9 cellular contexts compared by ENCODE assay signal in the genomic region with DNA sequence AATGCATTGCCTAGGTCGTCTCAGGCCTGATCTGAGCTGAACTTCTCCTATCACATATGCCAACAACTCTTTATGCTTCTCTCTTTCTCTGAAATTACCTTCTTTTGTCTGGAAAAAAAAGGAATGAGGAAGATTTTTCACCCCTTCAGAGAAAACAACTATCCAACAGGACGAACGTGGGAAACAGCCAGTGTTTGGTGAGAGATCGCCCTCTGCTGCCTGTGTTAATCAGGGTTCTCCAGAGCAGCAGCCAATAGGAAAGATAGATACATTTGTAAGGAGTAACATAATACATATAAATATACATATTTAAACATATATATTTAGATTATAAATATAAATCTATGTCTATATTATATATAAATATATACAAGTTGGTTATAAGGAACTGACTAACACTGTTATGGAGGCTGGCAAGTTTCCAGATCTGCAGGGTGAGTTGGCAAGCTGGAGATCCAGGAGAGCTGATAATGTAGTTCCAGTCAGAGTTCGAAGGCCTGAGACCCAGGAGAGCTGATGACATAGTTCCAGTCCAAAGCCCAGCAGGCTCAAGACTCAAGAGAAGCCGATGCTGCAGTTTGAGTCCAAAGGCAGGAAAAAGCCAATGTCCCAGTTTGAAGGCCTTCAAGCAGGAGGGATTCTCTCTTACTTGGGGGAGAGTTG. TPM values are rescaled to one million over a fixed set of nuclear protein-coding genes. Genes with fewer than 3 reads are reported as not detected.
A peak's percentile ranks its signal among the peaks of the same experiment; 100 is the strongest.
DNase-seq lines count a peak whose midpoint lies in the region; ATAC-seq and TF ChIP-seq lines count a peak whose summit lies in the region.
"Had no signal": no experiment of that assay in that cellular context is flagged by ENCODE, and none has a peak within 500 bp of the region (broad histone marks: within the 10 kb centered on the region; RNA-seq: fewer than 3 reads in every experiment).

No MANE protein-coding gene starts in this region.

- peak; percentile 52 for TF ChIP-seq CTCF in AG09319 (IDR thresholded peaks at IDR 0.05; ENCODE audit: low read depth, low read length)
- peak; percentile 67 for TF ChIP-seq CTCF in foreskin keratinocyte (conservative IDR thresholded peaks at IDR 0.05)
- TF ChIP-seq CTCF in sigmoid colon (IDR thresholded peaks at IDR 0.05), result peak in 1 of 4 experiments; percentile 11

- H3K9me2 ChIP-seq in GM23248 (ENCODE audit: insufficient read depth), result no peaks in the 10 kb centered on the region

- H3K9ac ChIP-seq in GM23248, result no peak overlapping the region

- no peak overlapping the region for H3K4me3 ChIP-seq in GM23248
- no peak overlapping the region for H3K4me3 ChIP-seq in SJCRH30
- no peak overlapping the region for H3K4me3 ChIP-seq in sigmoid colon

- H3K4me1 ChIP-seq in GM23248 (ENCODE audit: insufficient read depth), result peaks cover 15% of the 10 kb centered on the region
- H3K4me1 ChIP-seq in SJCRH30, result no peaks in the 10 kb centered on the region
- H3K4me1 ChIP-seq in foreskin keratinocyte, result no peaks in the 10 kb centered on the region
- peaks cover 0 to 2% (median 0%) of the 10 kb centered on the region in 4 donors for H3K4me1 ChIP-seq in sigmoid colon

- H3K36me3 ChIP-seq in GM23248 (ENCODE audit: low read depth) (no peaks in the 10 kb centered on the region), SJCRH30 (no peaks in the 10 kb centered on the region), sigmoid colon (no peaks in the 10 kb centered on the region)

- H3F3A ChIP-seq in GM23248 (ENCODE audit: insufficient read depth), result 0 out of 2 replicates have a peak, but pooled peaks cover 13% of the 10 kb centered on the region

- peak overlapping the region; percentile 65; the same call in 1 of the 2 replicates for H2AFZ ChIP-seq in GM23248

- TF ChIP-seq EP300 in sigmoid colon (IDR thresholded peaks at IDR 0.05), result no peak

- no peaks in the 10 kb centered on the region for H4K20me1 ChIP-seq in GM23248 (ENCODE audit: insufficient read depth)

- in situ Hi-C loops in GM23248 (cut with MboI), result loop anchor here (25.0 kb wide), 1 partner anchor 1055 kb away; no protein-coding TSS in a partner anchor

- H3K36me3 Mint-ChIP-seq in activated T-cell treated with anti-CD3 and anti-CD28 coated beads, Interleukin-2, amount 50 U/mL, for 4 hours (ENCODE audit: insufficient read depth), result no peaks in the 10 kb centered on the region

- intact Hi-C loops in sigmoid colon (cut with DNase I), result no loop called here

- ATAC-seq in foreskin keratinocyte, result peak; percentile 66
- no peak for ATAC-seq in activated T-cell treated with anti-CD3 and anti-CD28 coated beads, Interleukin-2, amount 50 U/mL, for 4 hours

- H3K27me3 ChIP-seq in GM23248 (replicated peaks; ENCODE audit: insufficient read depth), result no peaks in the 10 kb centered on the region
- H3K27me3 ChIP-seq in SJCRH30, result no peaks in the 10 kb centered on the region
- H3K27me3 ChIP-seq in foreskin keratinocyte, result no peaks in the 10 kb centered on the region
- no peaks in the 10 kb centered on the region for H3K27me3 ChIP-seq in sigmoid colon

- H3K27ac ChIP-seq in GM23248 (no peak overlapping the region), SJCRH30 (no peak overlapping the region), foreskin keratinocyte (no peak overlapping the region), sigmoid colon (no peak overlapping the region)

- DNase-seq in AG09319 (ENCODE audit: extremely low read depth, low read depth) (no peak), GM23248 (peak; percentile 66), SJCRH30 (peak; percentile 8 to 39), foreskin keratinocyte (peak in 1 of 2 donors; percentile 17), HuH-7 (ENCODE audit: low spot score) (no peak), NCI-H2029 (lab: John Stamatoyannopoulos, UW) (no peak), sigmoid colon (no peak)
- no peak for DNase-seq in activated T-cell treated with anti-CD3 and anti-CD28 coated beads, Interleukin-2, amount 50 U/mL, for 4 hours

- H3K27me3 Mint-ChIP-seq in activated T-cell treated with anti-CD3 and anti-CD28 coated beads, Interleukin-2, amount 50 U/mL, for 4 hours (ENCODE audit: low read depth), result peaks cover 6% of the 10 kb centered on the region

- H3K9me3 ChIP-seq in GM23248 (ENCODE audit: low read depth) (no peaks in the 10 kb centered on the region), SJCRH30 (replicated peaks) (no peaks in the 10 kb centered on the region), sigmoid colon (no peaks in the 10 kb centered on the region)

- TF ChIP-seq POLR2A in sigmoid colon (IDR thresholded peaks at IDR 0.05), result no peak

- no peaks in the 10 kb centered on the region for H3K9me3 Mint-ChIP-seq in activated T-cell treated with anti-CD3 and anti-CD28 coated beads, Interleukin-2, amount 50 U/mL, for 4 hours

- no peak overlapping the region for H3K4me2 ChIP-seq in GM23248 (ENCODE audit: unreplicated experiment)

- H3K4me1 Mint-ChIP-seq in activated T-cell treated with anti-CD3 and anti-CD28 coated beads, Interleukin-2, amount 50 U/mL, for 4 hours (ENCODE audit: low read depth), result peaks cover 3% of the 10 kb centered on the region

- WGBS in GM23248 (ENCODE audit: low coverage in 1 of 2, low lambda C conversion rate in 2 of 2, missing lambda C conversion rate in 2 of 2), 2 experiments, result 42 to 43% methylated on average over 6 of the region's 6 CpGs
- 12 to 39% methylated on average over 6 of the region's 6 CpGs for whole genome bisulfite sequencing in sigmoid colon, 2 donors

- H3K79me2 ChIP-seq in GM23248 (ENCODE audit: insufficient read depth), result no peaks in the 10 kb centered on the region

- no peak overlapping the region for H3K4me3 Mint-ChIP-seq in activated T-cell treated with anti-CD3 and anti-CD28 coated beads, Interleukin-2, amount 50 U/mL, for 4 hours

RNA-seq across cellular contexts. Expression of a gene that starts 13.3 kb away (rescaled TPM):
- 51.7 and 73.7 TPM in 2 replicates for total RNA-seq in GM23248 (2014; rRNA removed; shearing (Covaris generic))
- polyA plus RNA-seq in GM23248 (2016; fragmentation: Nextera tagmentation; extraction: Ambion mirVana), result 72.0 and 74.5 TPM in 2 replicates
- 26.5 and 29.4 TPM in 2 replicates for total RNA-seq in SJCRH30 (2014; rRNA removed; shearing (Covaris generic))
- total RNA-seq in foreskin keratinocyte, result 50.9 and 51.3 TPM in 2 replicates
- 62.2 and 64.9 TPM in 2 replicates for polyA plus RNA-seq in foreskin keratinocyte
- total RNA-seq in activated T-cell treated with anti-CD3 and anti-CD28 coated beads, Interleukin-2, amount 50 U/mL, for 4 hours, result 1 to 10 TPM; 8.6 to 9.8 (median 9.6) TPM
- total RNA-seq in sigmoid colon, result 10 to 100 TPM; 44.3 to 56.4 (median 48.4) TPM
- polyA plus RNA-seq in sigmoid colon, result 10 to 100 TPM; 22.7 to 32.4 (median 26.2) TPM

RNA-seq across cellular contexts. Expression of a gene that starts 13.7 kb away (rescaled TPM):
- total RNA-seq in GM23248 (2014; rRNA removed; shearing (Covaris generic)), result 8.3 and 11.2 TPM in 2 replicates
- polyA plus RNA-seq in GM23248 (2016; fragmentation: Nextera tagmentation; extraction: Ambion mirVana), result 24.0 and 25.2 TPM in 2 replicates
- 24.7 and 25.2 TPM in 2 replicates for total RNA-seq in SJCRH30 (2014; rRNA removed; shearing (Covaris generic))
- 55.5 and 64.0 TPM in 2 replicates for total RNA-seq in foreskin keratinocyte
- 88.3 and 92.8 TPM in 2 replicates for polyA plus RNA-seq in foreskin keratinocyte
- 10 to 100 TPM; 18.3 to 21.4 (median 18.7) TPM for total RNA-seq in activated T-cell treated with anti-CD3 and anti-CD28 coated beads, Interleukin-2, amount 50 U/mL, for 4 hours
- total RNA-seq in sigmoid colon, result 1 to 10 TPM; 6.1 to 9.9 (median 8.4) TPM
- polyA plus RNA-seq in sigmoid colon, result 10 to 100 TPM; 11.8 to 32.5 (median 14.4) TPM

RNA-seq across cellular contexts. Expression of a gene that starts 47.7 kb away (rescaled TPM):
- not detected in 2 replicates for total RNA-seq in GM23248 (2014; rRNA removed; shearing (Covaris generic))
- not detected in 2 replicates for polyA plus RNA-seq in GM23248 (2016; fragmentation: Nextera tagmentation; extraction: Ambion mirVana)
- total RNA-seq in SJCRH30 (2014; rRNA removed; shearing (Covaris generic)), result 3.0 and 4.0 TPM in 2 replicates
- not detected in 2 replicates for total RNA-seq in foreskin keratinocyte
- polyA plus RNA-seq in foreskin keratinocyte, result not detected in 2 replicates
- not detected for total RNA-seq in activated T-cell treated with anti-CD3 and anti-CD28 coated beads, Interleukin-2, amount 50 U/mL, for 4 hours
- not detected for total RNA-seq in sigmoid colon
- polyA plus RNA-seq in sigmoid colon, result not detected
- total RNA-seq: glomerular endothelial cell had no signal

RNA-seq across cellular contexts. Expression of a gene that starts 58.2 kb away (rescaled TPM):
- total RNA-seq in GM23248 (2014; rRNA removed; shearing (Covaris generic)), result not detected in 2 replicates
- polyA plus RNA-seq in GM23248 (2016; fragmentation: Nextera tagmentation; extraction: Ambion mirVana) (not detected in 2 replicates), foreskin keratinocyte (not detected in 2 replicates), sigmoid colon (not detected)
- total RNA-seq in SJCRH30 (2014; rRNA removed; shearing (Covaris generic)), result not detected in 2 replicates
- total RNA-seq in foreskin keratinocyte (not detected in 2 replicates), sigmoid colon (not detected)
- total RNA-seq in activated T-cell treated with anti-CD3 and anti-CD28 coated beads, Interleukin-2, amount 50 U/mL, for 4 hours, result not detected
- total RNA-seq: glomerular endothelial cell had no signal

Comparison
In these comparisons a context has a peak if more than half of its experiments do, and no peak if none do; other contexts are left out.
1. DNase-seq: peak in GM23248 (single experiment) and SJCRH30 (2 of 2); none in AG09319 (single experiment), HuH-7 (single experiment), activated T-cell treated with anti-CD3 and anti-CD28 coated beads, Interleukin-2, amount 50 U/mL, for 4 hours (single experiment), NCI-H2029 (single experiment) and sigmoid colon (single experiment).